ENCODE assay signal across 1 cellular context in the genomic region with DNA sequence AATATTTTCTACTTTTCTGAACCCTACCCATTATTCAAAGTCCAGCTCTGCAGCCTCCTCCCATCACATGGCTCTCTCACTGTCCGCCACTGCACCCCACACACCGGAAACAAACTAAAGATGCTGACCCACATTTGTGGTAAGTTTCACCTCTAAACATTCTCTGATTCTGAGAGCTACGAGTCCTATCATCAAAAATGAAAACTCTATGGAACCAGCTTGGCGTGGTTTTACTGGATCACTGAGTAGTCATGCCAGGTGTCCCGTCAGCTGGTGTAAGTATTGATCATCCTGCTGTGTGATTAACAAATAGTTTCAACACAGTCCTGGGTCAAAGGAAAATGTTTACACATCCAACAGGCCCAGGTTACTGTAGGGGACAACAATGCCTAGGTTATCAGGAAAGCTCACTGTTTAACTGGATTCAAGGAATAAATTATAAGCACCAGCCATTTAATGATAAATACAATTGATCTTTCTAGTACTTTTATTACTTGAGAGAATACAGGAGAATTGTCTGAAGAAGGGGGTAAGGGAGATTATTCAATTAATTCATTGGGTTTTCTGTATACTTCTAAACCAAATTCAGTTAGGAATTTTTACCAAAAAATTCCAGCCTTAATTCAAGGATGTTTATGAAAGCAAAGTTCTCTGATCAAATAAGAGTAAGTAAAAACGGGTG.
TF ChIP-seq lines count a peak whose summit lies in the region.

No MANE protein-coding gene starts in this region.

TF ChIP-seq in HepG2, 621 proteins besides CTCF, POLR2A, EP300 and RAD21 (continued from another document and continues in another):
- TF ChIP-seq, protein P1, sequence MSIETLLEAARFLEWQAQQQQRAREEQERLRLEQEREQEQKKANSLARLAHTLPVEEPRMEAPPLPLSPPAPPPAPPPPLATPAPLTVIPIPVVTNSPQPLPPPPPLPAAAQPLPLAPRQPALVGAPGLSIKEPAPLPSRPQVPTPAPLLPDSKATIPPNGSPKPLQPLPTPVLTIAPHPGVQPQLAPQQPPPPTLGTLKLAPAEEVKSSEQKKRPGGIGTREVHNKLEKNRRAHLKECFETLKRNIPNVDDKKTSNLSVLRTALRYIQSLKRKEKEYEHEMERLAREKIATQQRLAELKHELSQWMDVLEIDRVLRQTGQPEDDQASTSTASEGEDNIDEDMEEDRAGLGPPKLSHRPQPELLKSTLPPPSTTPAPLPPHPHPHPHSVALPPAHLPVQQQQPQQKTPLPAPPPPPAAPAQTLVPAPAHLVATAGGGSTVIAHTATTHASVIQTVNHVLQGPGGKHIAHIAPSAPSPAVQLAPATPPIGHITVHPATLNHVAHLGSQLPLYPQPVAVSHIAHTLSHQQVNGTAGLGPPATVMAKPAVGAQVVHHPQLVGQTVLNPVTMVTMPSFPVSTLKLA (IDR thresholded peaks at IDR 0.05): no peak
- peak; percentile 13; the same call in 1 of the 2 replicates for TF ChIP-seq FOXK2 (IDR thresholded peaks at IDR 0.05)
- TF ChIP-seq ZFAT (CRISPR knock-in tag; conservative IDR thresholded peaks at IDR 0.05): no peak
- TF ChIP-seq ZNF33A (CRISPR knock-in tag; IDR thresholded peaks at IDR 0.05; ENCODE audit: borderline replicate concordance): peak; percentile 98; the same call in 1 of the 2 replicates
- TF ChIP-seq, protein P2, sequence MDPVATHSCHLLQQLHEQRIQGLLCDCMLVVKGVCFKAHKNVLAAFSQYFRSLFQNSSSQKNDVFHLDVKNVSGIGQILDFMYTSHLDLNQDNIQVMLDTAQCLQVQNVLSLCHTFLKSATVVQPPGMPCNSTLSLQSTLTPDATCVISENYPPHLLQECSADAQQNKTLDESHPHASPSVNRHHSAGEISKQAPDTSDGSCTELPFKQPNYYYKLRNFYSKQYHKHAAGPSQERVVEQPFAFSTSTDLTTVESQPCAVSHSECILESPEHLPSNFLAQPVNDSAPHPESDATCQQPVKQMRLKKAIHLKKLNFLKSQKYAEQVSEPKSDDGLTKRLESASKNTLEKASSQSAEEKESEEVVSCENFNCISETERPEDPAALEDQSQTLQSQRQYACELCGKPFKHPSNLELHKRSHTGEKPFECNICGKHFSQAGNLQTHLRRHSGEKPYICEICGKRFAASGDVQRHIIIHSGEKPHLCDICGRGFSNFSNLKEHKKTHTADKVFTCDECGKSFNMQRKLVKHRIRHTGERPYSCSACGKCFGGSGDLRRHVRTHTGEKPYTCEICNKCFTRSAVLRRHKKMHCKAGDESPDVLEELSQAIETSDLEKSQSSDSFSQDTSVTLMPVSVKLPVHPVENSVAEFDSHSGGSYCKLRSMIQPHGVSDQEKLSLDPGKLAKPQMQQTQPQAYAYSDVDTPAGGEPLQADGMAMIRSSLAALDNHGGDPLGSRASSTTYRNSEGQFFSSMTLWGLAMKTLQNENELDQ (CRISPR knock-in tag; IDR thresholded peaks at IDR 0.05; ENCODE audit: borderline replicate concordance): no peak
- TF ChIP-seq NR2F1 (CRISPR knock-in tag; IDR thresholded peaks at IDR 0.05): peak; percentile 71 to 85
- TF ChIP-seq, protein P3, sequence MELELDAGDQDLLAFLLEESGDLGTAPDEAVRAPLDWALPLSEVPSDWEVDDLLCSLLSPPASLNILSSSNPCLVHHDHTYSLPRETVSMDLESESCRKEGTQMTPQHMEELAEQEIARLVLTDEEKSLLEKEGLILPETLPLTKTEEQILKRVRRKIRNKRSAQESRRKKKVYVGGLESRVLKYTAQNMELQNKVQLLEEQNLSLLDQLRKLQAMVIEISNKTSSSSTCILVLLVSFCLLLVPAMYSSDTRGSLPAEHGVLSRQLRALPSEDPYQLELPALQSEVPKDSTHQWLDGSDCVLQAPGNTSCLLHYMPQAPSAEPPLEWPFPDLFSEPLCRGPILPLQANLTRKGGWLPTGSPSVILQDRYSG (CRISPR knock-in tag; IDR thresholded peaks at IDR 0.05): no peak
- no peak for TF ChIP-seq SOX6 (IDR thresholded peaks at IDR 0.05)
- TF ChIP-seq SOX6 (CRISPR knock-in tag; IDR thresholded peaks at IDR 0.05): peak; percentile 97
- TF ChIP-seq, protein P4, sequence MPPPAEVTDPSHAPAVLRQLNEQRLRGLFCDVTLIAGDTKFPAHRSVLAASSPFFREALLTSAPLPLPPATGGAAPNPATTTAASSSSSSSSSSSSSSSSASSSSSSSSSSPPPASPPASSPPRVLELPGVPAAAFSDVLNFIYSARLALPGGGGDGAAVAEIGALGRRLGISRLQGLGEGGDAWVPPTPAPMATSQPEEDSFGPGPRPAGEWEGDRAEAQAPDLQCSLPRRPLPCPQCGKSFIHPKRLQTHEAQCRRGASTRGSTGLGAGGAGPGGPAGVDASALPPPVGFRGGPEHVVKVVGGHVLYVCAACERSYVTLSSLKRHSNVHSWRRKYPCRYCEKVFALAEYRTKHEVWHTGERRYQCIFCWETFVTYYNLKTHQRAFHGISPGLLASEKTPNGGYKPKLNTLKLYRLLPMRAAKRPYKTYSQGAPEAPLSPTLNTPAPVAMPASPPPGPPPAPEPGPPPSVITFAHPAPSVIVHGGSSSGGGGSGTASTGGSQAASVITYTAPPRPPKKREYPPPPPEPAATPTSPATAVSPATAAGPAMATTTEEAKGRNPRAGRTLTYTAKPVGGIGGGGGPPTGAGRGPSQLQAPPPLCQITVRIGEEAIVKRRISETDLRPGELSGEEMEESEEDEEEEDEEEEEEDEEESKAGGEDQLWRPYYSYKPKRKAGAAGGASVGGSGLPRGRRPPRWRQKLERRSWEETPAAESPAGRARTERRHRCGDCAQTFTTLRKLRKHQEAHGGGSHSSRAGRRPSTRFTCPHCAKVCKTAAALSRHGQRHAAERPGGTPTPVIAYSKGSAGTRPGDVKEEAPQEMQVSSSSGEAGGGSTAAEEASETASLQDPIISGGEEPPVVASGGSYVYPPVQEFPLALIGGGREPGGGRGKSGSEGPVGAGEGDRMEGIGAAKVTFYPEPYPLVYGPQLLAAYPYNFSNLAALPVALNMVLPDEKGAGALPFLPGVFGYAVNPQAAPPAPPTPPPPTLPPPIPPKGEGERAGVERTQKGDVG (CRISPR knock-in tag; IDR thresholded peaks at IDR 0.05; ENCODE audit: borderline replicate concordance): no peak
- TF ChIP-seq, protein P5, sequence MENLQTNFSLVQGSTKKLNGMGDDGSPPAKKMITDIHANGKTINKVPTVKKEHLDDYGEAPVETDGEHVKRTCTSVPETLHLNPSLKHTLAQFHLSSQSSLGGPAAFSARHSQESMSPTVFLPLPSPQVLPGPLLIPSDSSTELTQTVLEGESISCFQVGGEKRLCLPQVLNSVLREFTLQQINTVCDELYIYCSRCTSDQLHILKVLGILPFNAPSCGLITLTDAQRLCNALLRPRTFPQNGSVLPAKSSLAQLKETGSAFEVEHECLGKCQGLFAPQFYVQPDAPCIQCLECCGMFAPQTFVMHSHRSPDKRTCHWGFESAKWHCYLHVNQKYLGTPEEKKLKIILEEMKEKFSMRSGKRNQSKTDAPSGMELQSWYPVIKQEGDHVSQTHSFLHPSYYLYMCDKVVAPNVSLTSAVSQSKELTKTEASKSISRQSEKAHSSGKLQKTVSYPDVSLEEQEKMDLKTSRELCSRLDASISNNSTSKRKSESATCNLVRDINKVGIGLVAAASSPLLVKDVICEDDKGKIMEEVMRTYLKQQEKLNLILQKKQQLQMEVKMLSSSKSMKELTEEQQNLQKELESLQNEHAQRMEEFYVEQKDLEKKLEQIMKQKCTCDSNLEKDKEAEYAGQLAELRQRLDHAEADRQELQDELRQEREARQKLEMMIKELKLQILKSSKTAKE (CRISPR knock-in tag; IDR thresholded peaks at IDR 0.05; ENCODE audit: borderline replicate concordance): peak; percentile 68; the same call in 1 of the 2 replicates
- no peak for TF ChIP-seq ZNF552 (CRISPR knock-in tag; IDR thresholded peaks at IDR 0.05; ENCODE audit: borderline replicate concordance)
- TF ChIP-seq, protein P6, sequence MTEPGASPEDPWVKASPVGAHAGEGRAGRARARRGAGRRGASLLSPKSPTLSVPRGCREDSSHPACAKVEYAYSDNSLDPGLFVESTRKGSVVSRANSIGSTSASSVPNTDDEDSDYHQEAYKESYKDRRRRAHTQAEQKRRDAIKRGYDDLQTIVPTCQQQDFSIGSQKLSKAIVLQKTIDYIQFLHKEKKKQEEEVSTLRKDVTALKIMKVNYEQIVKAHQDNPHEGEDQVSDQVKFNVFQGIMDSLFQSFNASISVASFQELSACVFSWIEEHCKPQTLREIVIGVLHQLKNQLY (CRISPR knock-in tag; IDR thresholded peaks at IDR 0.05): peak; percentile 70; the same call in 1 of the 2 replicates
- TF ChIP-seq ZNF563 (CRISPR knock-in tag; IDR thresholded peaks at IDR 0.05): no peak
- TF ChIP-seq GABPB1 (CRISPR knock-in tag; IDR thresholded peaks at IDR 0.05): no peak; the same call in 1 of the 2 replicates
- TF ChIP-seq ZNF547 (CRISPR knock-in tag; IDR thresholded peaks at IDR 0.05): no peak
- TF ChIP-seq PHF5A (CRISPR knock-in tag; IDR thresholded peaks at IDR 0.05; ENCODE audit: low read depth, unreplicated experiment): no peak
- TF ChIP-seq RFXANK (CRISPR knock-in tag; IDR thresholded peaks at IDR 0.05): peak; percentile 32; the same call in 1 of the 2 replicates
- no peak for TF ChIP-seq RFX1 (IDR thresholded peaks at IDR 0.05)
- no peak for TF ChIP-seq ZNF296 (CRISPR knock-in tag; conservative IDR thresholded peaks at IDR 0.05)
- TF ChIP-seq RELA (CRISPR knock-in tag; IDR thresholded peaks at IDR 0.05): no peak
- TF ChIP-seq ZNF564 (CRISPR knock-in tag; IDR thresholded peaks at IDR 0.05): peak; percentile 63; the same call in 1 of the 2 replicates
- TF ChIP-seq DPF2 (CRISPR knock-in tag; IDR thresholded peaks at IDR 0.05; ENCODE audit: borderline replicate concordance, low read depth): peak; percentile 97
- TF ChIP-seq, protein P7, sequence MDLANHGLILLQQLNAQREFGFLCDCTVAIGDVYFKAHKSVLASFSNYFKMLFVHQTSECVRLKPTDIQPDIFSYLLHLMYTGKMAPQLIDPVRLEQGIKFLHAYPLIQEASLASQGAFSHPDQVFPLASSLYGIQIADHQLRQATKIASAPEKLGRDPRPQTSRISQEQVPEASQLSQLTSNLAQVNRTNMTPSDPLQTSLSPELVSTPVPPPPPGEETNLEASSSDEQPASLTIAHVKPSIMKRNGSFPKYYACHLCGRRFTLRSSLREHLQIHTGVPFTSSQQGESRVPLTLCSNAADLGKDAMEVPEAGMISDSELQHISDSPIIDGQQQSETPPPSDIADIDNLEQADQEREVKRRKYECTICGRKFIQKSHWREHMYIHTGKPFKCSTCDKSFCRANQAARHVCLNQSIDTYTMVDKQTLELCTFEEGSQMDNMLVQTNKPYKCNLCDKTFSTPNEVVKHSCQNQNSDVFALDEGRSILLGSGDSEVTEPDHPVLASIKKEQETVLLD (CRISPR knock-in tag; IDR thresholded peaks at IDR 0.05; ENCODE audit: low read depth): no peak
- TF ChIP-seq NFKB2 (CRISPR knock-in tag; IDR thresholded peaks at IDR 0.05; ENCODE audit: borderline replicate concordance): no peak
- no peak for TF ChIP-seq ZFP1 (CRISPR knock-in tag; IDR thresholded peaks at IDR 0.05)
- TF ChIP-seq MXI1 (IDR thresholded peaks at IDR 0.05; ENCODE audit: borderline replicate concordance, low read depth, low read length): peak; percentile 51; the same call in 1 of the 3 replicates
- TF ChIP-seq ZNF616 (CRISPR knock-in tag; IDR thresholded peaks at IDR 0.05; ENCODE audit: low read depth): no peak
- TF ChIP-seq, protein P8, sequence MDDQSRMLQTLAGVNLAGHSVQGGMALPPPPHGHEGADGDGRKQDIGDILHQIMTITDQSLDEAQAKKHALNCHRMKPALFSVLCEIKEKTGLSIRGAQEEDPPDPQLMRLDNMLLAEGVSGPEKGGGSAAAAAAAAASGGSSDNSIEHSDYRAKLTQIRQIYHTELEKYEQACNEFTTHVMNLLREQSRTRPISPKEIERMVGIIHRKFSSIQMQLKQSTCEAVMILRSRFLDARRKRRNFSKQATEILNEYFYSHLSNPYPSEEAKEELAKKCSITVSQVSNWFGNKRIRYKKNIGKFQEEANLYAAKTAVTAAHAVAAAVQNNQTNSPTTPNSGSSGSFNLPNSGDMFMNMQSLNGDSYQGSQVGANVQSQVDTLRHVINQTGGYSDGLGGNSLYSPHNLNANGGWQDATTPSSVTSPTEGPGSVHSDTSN (CRISPR knock-in tag; IDR thresholded peaks at IDR 0.05; ENCODE audit: borderline replicate concordance): no peak
- TF ChIP-seq, protein P9, sequence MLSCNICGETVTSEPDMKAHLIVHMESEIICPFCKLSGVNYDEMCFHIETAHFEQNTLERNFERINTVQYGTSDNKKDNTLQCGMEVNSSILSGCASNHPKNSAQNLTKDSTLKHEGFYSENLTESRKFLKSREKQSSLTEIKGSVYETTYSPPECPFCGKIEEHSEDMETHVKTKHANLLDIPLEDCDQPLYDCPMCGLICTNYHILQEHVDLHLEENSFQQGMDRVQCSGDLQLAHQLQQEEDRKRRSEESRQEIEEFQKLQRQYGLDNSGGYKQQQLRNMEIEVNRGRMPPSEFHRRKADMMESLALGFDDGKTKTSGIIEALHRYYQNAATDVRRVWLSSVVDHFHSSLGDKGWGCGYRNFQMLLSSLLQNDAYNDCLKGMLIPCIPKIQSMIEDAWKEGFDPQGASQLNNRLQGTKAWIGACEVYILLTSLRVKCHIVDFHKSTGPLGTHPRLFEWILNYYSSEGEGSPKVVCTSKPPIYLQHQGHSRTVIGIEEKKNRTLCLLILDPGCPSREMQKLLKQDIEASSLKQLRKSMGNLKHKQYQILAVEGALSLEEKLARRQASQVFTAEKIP (CRISPR knock-in tag; IDR thresholded peaks at IDR 0.05; ENCODE audit: borderline replicate concordance): no peak
- peak; percentile 60; the same call in 1 of the 2 replicates for TF ChIP-seq KMT2B (CRISPR knock-in tag; IDR thresholded peaks at IDR 0.05)
- no peak for TF ChIP-seq ZNF143 (CRISPR knock-in tag; IDR thresholded peaks at IDR 0.05)
- TF ChIP-seq ZNF382 (CRISPR knock-in tag; IDR thresholded peaks at IDR 0.05; ENCODE audit: borderline replicate concordance): no peak
- TF ChIP-seq ZNF883 (CRISPR knock-in tag; IDR thresholded peaks at IDR 0.05; ENCODE audit: not compliant biosample characterization): no peak
- no peak for TF ChIP-seq NCOA5 (CRISPR knock-in tag; IDR thresholded peaks at IDR 0.05)
- TF ChIP-seq TARDBP (CRISPR knock-in tag; IDR thresholded peaks at IDR 0.05): peak; percentile 64; the same call in 1 of the 2 replicates
- peak; percentile 91 for TF ChIP-seq RARA (CRISPR knock-in tag; IDR thresholded peaks at IDR 0.05)
- TF ChIP-seq ZNF138 (CRISPR knock-in tag; IDR thresholded peaks at IDR 0.05; ENCODE audit: low read depth): no peak
- TF ChIP-seq KDM2A (CRISPR knock-in tag; IDR thresholded peaks at IDR 0.05; ENCODE audit: borderline replicate concordance, low read depth): no peak; the same call in 1 of the 2 replicates
- TF ChIP-seq ARNT2 (CRISPR knock-in tag; IDR thresholded peaks at IDR 0.05; ENCODE audit: low read depth): no peak
- no peak for TF ChIP-seq GTF3A (CRISPR knock-in tag; conservative IDR thresholded peaks at IDR 0.05)
- TF ChIP-seq, protein P10, sequence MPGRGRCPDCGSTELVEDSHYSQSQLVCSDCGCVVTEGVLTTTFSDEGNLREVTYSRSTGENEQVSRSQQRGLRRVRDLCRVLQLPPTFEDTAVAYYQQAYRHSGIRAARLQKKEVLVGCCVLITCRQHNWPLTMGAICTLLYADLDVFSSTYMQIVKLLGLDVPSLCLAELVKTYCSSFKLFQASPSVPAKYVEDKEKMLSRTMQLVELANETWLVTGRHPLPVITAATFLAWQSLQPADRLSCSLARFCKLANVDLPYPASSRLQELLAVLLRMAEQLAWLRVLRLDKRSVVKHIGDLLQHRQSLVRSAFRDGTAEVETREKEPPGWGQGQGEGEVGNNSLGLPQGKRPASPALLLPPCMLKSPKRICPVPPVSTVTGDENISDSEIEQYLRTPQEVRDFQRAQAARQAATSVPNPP (CRISPR knock-in tag; IDR thresholded peaks at IDR 0.05): no peak
- TF ChIP-seq NAIF1 (CRISPR knock-in tag; IDR thresholded peaks at IDR 0.05; ENCODE audit: borderline replicate concordance): peak; percentile 24; the same call in 1 of the 2 replicates
- no peak for TF ChIP-seq GLI4 (CRISPR knock-in tag; IDR thresholded peaks at IDR 0.05; ENCODE audit: borderline replicate concordance)
- peak; percentile 99 for TF ChIP-seq GATAD2A (CRISPR knock-in tag; IDR thresholded peaks at IDR 0.05)
